1 cellular context compared by ENCODE assay signal in genomic region chr4:175813126-175813715, GRCh38.
TF ChIP-seq lines count a peak whose summit lies in the region.

No MANE protein-coding gene starts in this region.

TF ChIP-seq in GM23338, 12 proteins besides CTCF, POLR2A, EP300 and RAD21:
- TF ChIP-seq ZNF462 (CRISPR knock-in tag; IDR thresholded peaks at IDR 0.05): no peak
- TF ChIP-seq ZNF331 (CRISPR knock-in tag; IDR thresholded peaks at IDR 0.05; ENCODE audit: low read depth): no peak
- no peak for TF ChIP-seq JUNB (IDR thresholded peaks at IDR 0.05; ENCODE audit: unreplicated experiment)
- TF ChIP-seq REST (IDR thresholded peaks at IDR 0.05; ENCODE audit: unreplicated experiment): no peak
- no peak for TF ChIP-seq ZNF114 (CRISPR knock-in tag; IDR thresholded peaks at IDR 0.05)
- no peak for TF ChIP-seq CREB1 (CRISPR knock-in tag; IDR thresholded peaks at IDR 0.05; ENCODE audit: low read depth)
- no peak for TF ChIP-seq EZH2phosphoT487 (IDR thresholded peaks at IDR 0.05; ENCODE audit: unreplicated experiment)
- TF ChIP-seq EZH2 (IDR thresholded peaks at IDR 0.05; ENCODE audit: low read depth, unreplicated experiment): no peak
- TF ChIP-seq STAT1 (IDR thresholded peaks at IDR 0.05; ENCODE audit: unreplicated experiment): no peak
- TF ChIP-seq ETS1 (IDR thresholded peaks at IDR 0.05): no peak
- no peak for TF ChIP-seq NANOG (IDR thresholded peaks at IDR 0.05; ENCODE audit: borderline replicate concordance)
- TF ChIP-seq POLR2AphosphoS5 (IDR thresholded peaks at IDR 0.05; ENCODE audit: low read depth): no peak
